ENCODE assay signal across 20 cellular contexts in the genomic region with DNA sequence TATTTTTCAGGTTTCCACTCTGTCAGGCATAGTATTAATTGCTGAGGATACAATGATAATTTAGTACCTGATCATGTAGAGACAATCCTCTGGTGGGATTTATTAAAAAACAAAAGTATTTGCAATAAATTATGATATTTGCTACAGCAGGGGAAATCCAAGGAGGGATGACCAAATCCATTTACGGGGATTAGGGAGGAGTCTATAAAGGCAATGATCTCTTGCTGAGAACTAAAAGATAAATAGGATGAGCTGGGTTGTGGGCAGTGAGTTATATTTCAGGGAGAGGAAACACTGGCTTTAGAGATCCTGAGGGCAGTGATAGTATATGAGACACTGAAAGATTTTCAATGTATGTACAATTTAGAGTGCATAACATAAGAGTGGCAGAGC.
"Had no signal": no experiment of that assay in that cellular context is flagged by ENCODE, and none has a peak within 500 bp of the region (broad histone marks: within the 10 kb centered on the region; RNA-seq: fewer than 3 reads in every experiment).

No MANE protein-coding gene starts in this region.

- H3K9me3 ChIP-seq: thoracic aorta, vagina had no signal

- DNase-seq: activated B cell treated with CpG ODN at 0.5 μM for 24 hours; activated CD4-positive, alpha-beta T cell treated with anti-CD3 and anti-CD28 coated beads for 4 hours; activated CD4-positive, alpha-beta T cell treated with anti-CD3 and anti-CD28 coated beads, Interleukin-2, amount 50 U/mL, for 48 hours; activated naive CD4-positive, alpha-beta T cell treated with Interleukin-2 at 50 U/mL for 16 hours; activated naive CD8-positive, alpha-beta T cell treated with anti-CD3 and anti-CD28 coated beads for 36 hours; activated T-cell treated with anti-CD3 and anti-CD28 coated beads, Interleukin-2, amount 50 U/mL, for 48 hours; endodermal cell; left ventricle myocardium superior; mammary epithelial cell; small intestine; stimulated activated CD4-positive, alpha-beta T cell treated with anti-CD3 and anti-CD28 coated beads, Interleukin-2, amount 100 ng/mL, for 48 hours; stimulated activated CD8-positive, alpha-beta memory T cell treated with anti-CD3 and anti-CD28 coated beads, Interleukin-4, amount 100 ng/mL, for 48 hours; stimulated activated naive CD4-positive, alpha-beta T cell; T-helper 17 cell had no signal

- H3K27ac ChIP-seq: coronary artery, thoracic aorta, vagina had no signal

- H3K36me3 ChIP-seq: thoracic aorta, vagina had no signal

- FAIRE-seq: astrocyte, bronchial epithelial cell, small intestine had no signal

- ATAC-seq: left ventricle myocardium superior, sciatic nerve, T-helper 17 cell had no signal

- H3K4me3 ChIP-seq: coronary artery, thoracic aorta, vagina had no signal

- H3K27me3 ChIP-seq: vagina had no signal

- H3K4me1 ChIP-seq: vagina had no signal
